13 cellular contexts compared by ENCODE assay signal in genomic region chr7:41425926-41426325, GRCh38.
DNase-seq lines count a peak whose midpoint lies in the region; ATAC-seq, FAIRE-seq and TF ChIP-seq lines count a peak whose summit lies in the region.
"Had no signal": no experiment of that assay in that cellular context is flagged by ENCODE, and none has a peak within 500 bp of the region (broad histone marks: within the 10 kb centered on the region; RNA-seq: fewer than 3 reads in every experiment).

No MANE protein-coding gene starts in this region.

- H3K4me3 ChIP-seq in AG04450 (ENCODE audit: low read depth, low read length) = no peak overlapping the region
- no peak overlapping the region for H3K4me3 ChIP-seq in bronchial epithelial cell (ENCODE audit: low read depth, low read length)
- no peak overlapping the region for H3K4me3 ChIP-seq in kidney epithelial cell (ENCODE audit: low read depth, low read length)

- DNase-seq in AG04450 (ENCODE audit: low read depth, low spot score) (peak; percentile 57), M059J (ENCODE audit: low read depth) (peak; percentile 86), bronchial epithelial cell (ENCODE audit: low read depth) (peak; percentile 95), kidney epithelial cell (ENCODE audit: low read depth) (peak; percentile 18), NCI-H1436 treated with DMSO at 0.1 percent for 48 hours (lab: John Stamatoyannopoulos, UW) (no peak)
- no peak for DNase-seq in activated CD8-positive, alpha-beta T cell treated with anti-CD3 and anti-CD28 coated beads, Interleukin-2, amount 10 ng/mL, durations not matched to agents 7 days and 5 days
- DNase-seq: NCI-H1417, NCI-H524 treated with DMSO at 0.1 percent for 48 hours, occipital lobe had no signal

- POLR2A ChIA-PET in AG04450 (lab: Yijun Ruan, JAX) = interaction anchor here (0.7 to 1.4 kb wide), 2 partner anchors 154 to 267 kb away, joined by 3 read pairs; no protein-coding TSS in a partner anchor
- POLR2A ChIA-PET in activated CD8-positive, alpha-beta T cell treated with anti-CD3 and anti-CD28 coated beads, Interleukin-2, amount 10 ng/mL, durations not matched to agents 7 days and 5 days (lab: Charles Lee) = no interaction called here

- H3K36me3 ChIP-seq in bronchial epithelial cell (ENCODE audit: control insufficient read depth, insufficient read depth, low read length) (no peaks in the 10 kb centered on the region), kidney epithelial cell (ENCODE audit: control insufficient read depth, insufficient read depth, low read length) (no peaks in the 10 kb centered on the region)

- no peaks in the 10 kb centered on the region for H3K4me1 Mint-ChIP-seq in activated CD8-positive, alpha-beta T cell treated with anti-CD3 and anti-CD28 coated beads, Interleukin-2, amount 10 ng/mL, durations not matched to agents 7 days and 5 days (ENCODE audit: low read depth)
- H3K4me1 Mint-ChIP-seq: activated T-helper 17 cell treated with anti-CD3 and anti-CD28 coated beads, Interleukin-2, amount 50 U/mL, for 72 hours; IgD-negative memory B cell had no signal

- peak overlapping the region; percentile 53 for H3K27ac ChIP-seq in AG04450 (ENCODE audit: low read depth, low read length)

- ATAC-seq in activated CD8-positive, alpha-beta T cell treated with anti-CD3 and anti-CD28 coated beads, Interleukin-2, amount 10 ng/mL, durations not matched to agents 7 days and 5 days = no peak
- ATAC-seq in GM19328 (IDR thresholded peaks at IDR 0.05; ENCODE audit: unreplicated experiment) (no peak), HG02852 (IDR thresholded peaks at IDR 0.05; ENCODE audit: unreplicated experiment) (no peak)
- ATAC-seq: activated T-helper 17 cell treated with anti-CD3 and anti-CD28 coated beads, Interleukin-2, amount 50 U/mL, for 72 hours had no signal

- CTCF ChIA-PET in AG04450 (lab: Charles Lee) = no interaction called here
- CTCF ChIA-PET in activated CD8-positive, alpha-beta T cell treated with anti-CD3 and anti-CD28 coated beads, Interleukin-2, amount 10 ng/mL, durations not matched to agents 7 days and 5 days (lab: Charles Lee) = no interaction called here

- no peak overlapping the region for H3K27ac Mint-ChIP-seq in activated CD8-positive, alpha-beta T cell treated with anti-CD3 and anti-CD28 coated beads, Interleukin-2, amount 10 ng/mL, durations not matched to agents 7 days and 5 days
- H3K27ac Mint-ChIP-seq: activated T-helper 17 cell treated with anti-CD3 and anti-CD28 coated beads, Interleukin-2, amount 50 U/mL, for 72 hours; IgD-negative memory B cell had no signal

- peak; percentile 32 for FAIRE-seq in bronchial epithelial cell (lab: Jason Lieb, UNC)

- H3K9me3 ChIP-seq in AG04450 (ENCODE audit: control insufficient read depth, insufficient read depth, low read length) = no peaks in the 10 kb centered on the region

- no peaks in the 10 kb centered on the region for H3K36me3 Mint-ChIP-seq in activated CD8-positive, alpha-beta T cell treated with anti-CD3 and anti-CD28 coated beads, Interleukin-2, amount 10 ng/mL, durations not matched to agents 7 days and 5 days (ENCODE audit: low read depth)
- H3K36me3 Mint-ChIP-seq: IgD-negative memory B cell had no signal

- no peaks in the 10 kb centered on the region for H3K27me3 Mint-ChIP-seq in activated CD8-positive, alpha-beta T cell treated with anti-CD3 and anti-CD28 coated beads, Interleukin-2, amount 10 ng/mL, durations not matched to agents 7 days and 5 days (ENCODE audit: low read depth)
- H3K27me3 Mint-ChIP-seq: activated T-helper 17 cell treated with anti-CD3 and anti-CD28 coated beads, Interleukin-2, amount 50 U/mL, for 72 hours had no signal

- H3K9me3 Mint-ChIP-seq in activated CD8-positive, alpha-beta T cell treated with anti-CD3 and anti-CD28 coated beads, Interleukin-2, amount 10 ng/mL, durations not matched to agents 7 days and 5 days (ENCODE audit: insufficient read depth) = no peaks in the 10 kb centered on the region
- H3K9me3 Mint-ChIP-seq: IgD-negative memory B cell had no signal

- H3K27me3 ChIP-seq in AG04450 (ENCODE audit: control insufficient read depth, insufficient read depth, low read length) (no peaks in the 10 kb centered on the region), bronchial epithelial cell (ENCODE audit: control insufficient read depth, insufficient read depth, low read length) (no peaks in the 10 kb centered on the region), kidney epithelial cell (ENCODE audit: control insufficient read depth, insufficient read depth, low read length) (no peaks in the 10 kb centered on the region)

- TF ChIP-seq CTCF in AG04450 (IDR thresholded peaks at IDR 0.05; ENCODE audit: low read depth, low read length) (no peak), bronchial epithelial cell (IDR thresholded peaks at IDR 0.05; ENCODE audit: insufficient read depth, low read length, severe bottlenecking) (no peak), kidney epithelial cell (IDR thresholded peaks at IDR 0.05; ENCODE audit: insufficient read depth, low read length, poor library complexity, severe bottlenecking) (no peak)

- no peak overlapping the region for H3K4me3 Mint-ChIP-seq in activated CD8-positive, alpha-beta T cell treated with anti-CD3 and anti-CD28 coated beads, Interleukin-2, amount 10 ng/mL, durations not matched to agents 7 days and 5 days
- H3K4me3 Mint-ChIP-seq: activated T-helper 17 cell treated with anti-CD3 and anti-CD28 coated beads, Interleukin-2, amount 50 U/mL, for 72 hours; IgD-negative memory B cell had no signal

Comparison
In these comparisons a context has a peak if more than half of its experiments do, and no peak if none do; other contexts are left out.
1. DNase-seq: peak in AG04450 (single experiment), M059J (single experiment), bronchial epithelial cell (single experiment) and kidney epithelial cell (single experiment); none in activated CD8-positive, alpha-beta T cell treated with anti-CD3 and anti-CD28 coated beads, Interleukin-2, amount 10 ng/mL, durations not matched to agents 7 days and 5 days (single experiment) and NCI-H1436 treated with DMSO at 0.1 percent for 48 hours (single experiment).